8 cellular contexts compared by ENCODE assay signal in the genomic region with DNA sequence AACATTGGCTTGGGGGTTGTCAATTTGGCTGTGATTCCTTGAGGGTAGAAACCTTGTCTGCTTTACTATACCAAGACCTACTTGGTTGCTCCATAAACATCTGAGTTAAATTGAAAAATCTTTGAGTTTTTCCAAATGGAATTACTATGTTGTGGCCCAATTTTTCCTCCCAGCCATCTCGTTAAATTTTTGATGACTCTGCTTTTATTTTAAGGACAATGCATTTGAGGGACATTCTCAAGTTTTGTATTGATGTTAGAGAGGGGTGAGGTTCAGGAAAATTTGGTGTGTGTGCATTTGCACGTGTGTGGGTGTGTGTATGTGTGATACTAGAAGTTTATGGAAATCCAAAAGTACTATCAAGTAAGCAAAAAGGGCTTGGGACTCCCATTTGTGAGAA.
"Had no signal": no experiment of that assay in that cellular context is flagged by ENCODE, and none has a peak within 500 bp of the region (broad histone marks: within the 10 kb centered on the region; RNA-seq: fewer than 3 reads in every experiment).

No MANE protein-coding gene starts in this region.

- H3K27ac ChIP-seq: GM23248, KMS-11 had no signal

- H3K9ac ChIP-seq: GM23248, KMS-11 had no signal

- FAIRE-seq: H54, HTR-8/SVneo had no signal

- DNase-seq: GM23248, GOT3, H9, HCEC 1CT, KBM-7 had no signal

- H3K4me3 ChIP-seq: GM23248 had no signal

- H3K4me2 ChIP-seq: KMS-11 had no signal

- H2AFZ ChIP-seq: GM23248 had no signal
